Comparison of ENCODE assay signal across 25 cellular contexts in the genomic region with DNA sequence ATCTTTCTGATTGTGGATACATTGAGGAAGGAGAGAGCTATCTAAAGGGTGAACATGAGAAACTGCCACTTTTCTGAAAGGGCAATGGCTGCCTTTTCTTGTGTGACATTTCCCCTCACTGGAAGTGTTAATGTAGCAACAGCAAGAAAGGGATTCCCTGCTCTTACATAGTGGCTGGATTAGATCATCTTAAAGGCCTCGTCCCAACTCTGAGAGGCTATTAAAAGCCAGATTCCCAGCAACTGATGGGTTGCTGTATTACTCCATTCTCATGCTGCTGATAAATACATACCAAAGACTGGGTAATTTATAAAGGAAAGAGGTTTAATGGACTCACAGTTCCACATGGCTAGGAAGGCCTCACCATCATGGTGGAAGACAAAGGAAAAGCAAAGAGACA. TPM values are rescaled to one million over a fixed set of nuclear protein-coding genes. Genes with fewer than 3 reads are reported as not detected.
DNase-seq lines count a peak whose midpoint lies in the region; ATAC-seq and TF ChIP-seq lines count a peak whose summit lies in the region.
"Had no signal": no experiment of that assay in that cellular context is flagged by ENCODE, and none has a peak within 500 bp of the region (broad histone marks: within the 10 kb centered on the region; RNA-seq: fewer than 3 reads in every experiment).

No MANE protein-coding gene starts in this region.

- H2BK15ac ChIP-seq in IMR-90 (ENCODE audit: low read depth, low read length): no peak overlapping the region

- H3K4me1 ChIP-seq in IMR-90 (ENCODE audit: control insufficient read depth, insufficient read depth, low read length) (no peaks in the 10 kb centered on the region), neuron (ENCODE audit: insufficient read depth, low read length) (peaks cover 35% of the 10 kb centered on the region)
- H3K4me1 ChIP-seq: SJCRH30 had no signal

- BruUV-seq in IMR-90 (replicated peaks; lab: Mats Ljungman, UMichigan): no TSS peak

- H3K9ac ChIP-seq in IMR-90 (ENCODE audit: low read depth, low read length): no peak overlapping the region

- CTCF ChIA-PET in IMR-90 (lab: Yijun Ruan, JAX): no interaction called here

- peak; percentile 13 for DNase-seq in AG09309 (ENCODE audit: low read depth)
- DNase-seq in IMR-90: peak; percentile 15
- peak; percentile 6 for DNase-seq in fibroblast of pulmonary artery (ENCODE audit: low read depth)
- no peak for DNase-seq in activated naive CD4-positive, alpha-beta T cell treated with anti-CD3 and anti-CD28 coated beads, Interleukin-2, amount 50 U/mL, for 16 hours
- DNase-seq in ureter (ENCODE audit: low spot score): no peak
- DNase-seq: ACHN; CD8-positive, alpha-beta memory T cell; EL; GF-D8; H9; HFFc6; Karpas-422; MV-4-11; NCI-H1105 treated with DMSO at 0.1 percent for 48 hours; NCI-H2029 treated with DMSO at 0.1 percent for 48 hours; NCI-H345; NCI-H524 treated with DMSO at 0.1 percent for 48 hours; SJCRH30 had no signal

- no peak overlapping the region for H4K8ac ChIP-seq in IMR-90 (ENCODE audit: low read depth in 2 of 2, low read length in 2 of 2)

- no peak overlapping the region for H2AK9ac ChIP-seq in IMR-90 (replicated peaks; ENCODE audit: low read depth, low read length, poor library complexity)

- no CpG with 5 or more reads among the region's 1 CpG for WGBS in IMR-90 (ENCODE audit: extremely low coverage in 2 of 2, insufficient read length in 1 of 2), 2 experiments

- no peak overlapping the region for H3K4ac ChIP-seq in IMR-90 (ENCODE audit: low read depth, low read length)

- H3K9me3 ChIP-seq in IMR-90 (ENCODE audit: control insufficient read depth, insufficient read depth, low read length) (no peaks in the 10 kb centered on the region), neuron (ENCODE audit: low read length) (no peaks in the 10 kb centered on the region)
- H3K9me3 ChIP-seq: SJCRH30 had no signal

- H3K4me3 ChIP-seq in AG09309 (ENCODE audit: control insufficient read depth, low read depth, low read length) (no peak overlapping the region), IMR-90 (ENCODE audit: insufficient read depth, low read depth, low read length) (no peak overlapping the region), fibroblast of pulmonary artery (replicated peaks; ENCODE audit: low read depth, low read length) (no peak overlapping the region), neuron (ENCODE audit: low read length) (no peak overlapping the region)
- H3K4me3 ChIP-seq: SJCRH30 had no signal

- no peak overlapping the region for H4K5ac ChIP-seq in IMR-90 (ENCODE audit: low read depth, low read length)

- no peak overlapping the region for H3K56ac ChIP-seq in IMR-90 (ENCODE audit: extremely low read depth, insufficient read depth, low read length)

- POLR2A ChIA-PET in IMR-90 (lab: Charles Lee; ENCODE audit: unreplicated experiment): no interaction called here

- H2BK20ac ChIP-seq in IMR-90 (ENCODE audit: low read depth, low read length): no peak overlapping the region

- H3K18ac ChIP-seq in IMR-90 (ENCODE audit: low read depth, low read length): no peak overlapping the region

- no peak overlapping the region for H2AK5ac ChIP-seq in IMR-90 (ENCODE audit: low read depth, low read length)

- no peak overlapping the region for H2BK5ac ChIP-seq in IMR-90 (ENCODE audit: low read depth, low read length, poor library complexity, severe bottlenecking)

- no peak overlapping the region for H4K91ac ChIP-seq in IMR-90 (ENCODE audit: insufficient read depth, low read depth, low read length)

- no peak overlapping the region for H3K27ac ChIP-seq in IMR-90 (ENCODE audit: insufficient read depth, low read length)
- H3K27ac ChIP-seq: 22Rv1, C4-2B, SJCRH30 had no signal

- ATAC-seq in IMR-90 (ENCODE audit: low read depth) (peak; percentile 49), HG03135 (IDR thresholded peaks at IDR 0.05; ENCODE audit: unreplicated experiment) (no peak), GM21529 (IDR thresholded peaks at IDR 0.05; ENCODE audit: unreplicated experiment) (no peak)

- no peak overlapping the region for H2AFZ ChIP-seq in IMR-90 (replicated peaks; ENCODE audit: low read length, poor library complexity)
- H2AFZ ChIP-seq in neuron (ENCODE audit: low read depth, low read length): peak overlapping the region; percentile 89

- H3K36me3 ChIP-seq in IMR-90 (ENCODE audit: control insufficient read depth, insufficient read depth, low read length) (no peaks in the 10 kb centered on the region), neuron (ENCODE audit: insufficient read depth, low read length) (no peaks in the 10 kb centered on the region)
- H3K36me3 ChIP-seq: SJCRH30 had no signal

- H3K4me2 ChIP-seq in IMR-90 (ENCODE audit: low read depth, low read length): no peak overlapping the region

- no peak for TF ChIP-seq POLR2A in IMR-90 (IDR thresholded peaks at IDR 0.05; ENCODE audit: low read depth, low read length)

- H2BK120ac ChIP-seq in IMR-90 (ENCODE audit: low read depth, low read length): no peak overlapping the region

- H3K79me1 ChIP-seq in IMR-90 (ENCODE audit: low read depth in 1 of 2, low read length in 2 of 2): no peaks in the 10 kb centered on the region

- dilution Hi-C loops in IMR-90 (cut with HindIII; ENCODE audit: low sequenced_read_pairs, unreplicated experiment): no loop called here

- H3K9me1 ChIP-seq in IMR-90 (ENCODE audit: insufficient read depth, low read length): no peaks in the 10 kb centered on the region

- intact Hi-C loops in IMR-90 (cut with micrococcal nuclease): loop anchor here (5.0 to 10.0 kb wide), 2 partner anchors 338 to 1004 kb away; no protein-coding TSS in a partner anchor

- H3K23ac ChIP-seq in IMR-90 (ENCODE audit: low read depth, low read length): no peak overlapping the region

- H3K27me3 ChIP-seq in IMR-90 (ENCODE audit: control insufficient read depth, insufficient read depth, low read length) (no peaks in the 10 kb centered on the region), neuron (ENCODE audit: insufficient read depth, low read length) (no peaks in the 10 kb centered on the region)
- H3K27me3 ChIP-seq: SJCRH30 had no signal

- TF ChIP-seq CTCF in AG09309 (IDR thresholded peaks at IDR 0.05; ENCODE audit: control insufficient read depth, insufficient read depth, low read depth, low read length, missing control alignments) (no peak), IMR-90 (conservative IDR thresholded peaks at IDR 0.05; ENCODE audit: low read depth, low read length) (no peak), fibroblast of pulmonary artery (IDR thresholded peaks at IDR 0.05; ENCODE audit: low read length, missing control alignments) (no peak)

- in situ Hi-C loops in IMR-90 (cut with MboI; ENCODE audit: low sequenced_read_pairs): no loop called here

- H3K14ac ChIP-seq in IMR-90 (replicated peaks; ENCODE audit: low read depth, low read length): no peak overlapping the region

- no peaks in the 10 kb centered on the region for H4K20me1 ChIP-seq in IMR-90 (ENCODE audit: insufficient read depth, low read length)

- no peak for TF ChIP-seq RAD21 in IMR-90 (IDR thresholded peaks at IDR 0.05; ENCODE audit: low read length)

TF ChIP-seq in IMR-90, 13 proteins besides CTCF, POLR2A, EP300 and RAD21:
- TF ChIP-seq NFE2L2 (IDR thresholded peaks at IDR 0.05; ENCODE audit: low read depth, low read length) (no peak), RCOR1 (IDR thresholded peaks at IDR 0.05; ENCODE audit: insufficient replicate concordance, low read length) (no peak), MAFK (IDR thresholded peaks at IDR 0.05; ENCODE audit: low read depth, low read length) (no peak), BHLHE40 (IDR thresholded peaks at IDR 0.05; ENCODE audit: low read depth, low read length) (no peak), CEBPB (IDR thresholded peaks at IDR 0.05; ENCODE audit: low read depth, low read length) (no peak), RFX5 (IDR thresholded peaks at IDR 0.05; ENCODE audit: low read depth, low read length) (no peak), MAZ (IDR thresholded peaks at IDR 0.05; ENCODE audit: borderline replicate concordance, low read depth, low read length) (no peak), CHD1 (IDR thresholded peaks at IDR 0.05; ENCODE audit: low read depth, low read length) (no peak), FOS (IDR thresholded peaks at IDR 0.05; ENCODE audit: low read depth, low read length) (no peak), SMC3 (IDR thresholded peaks at IDR 0.05; ENCODE audit: low read depth, low read length) (no peak), MXI1 (IDR thresholded peaks at IDR 0.05; ENCODE audit: borderline replicate concordance, low read depth, low read length) (no peak)
- TF ChIP-seq, protein P1, sequence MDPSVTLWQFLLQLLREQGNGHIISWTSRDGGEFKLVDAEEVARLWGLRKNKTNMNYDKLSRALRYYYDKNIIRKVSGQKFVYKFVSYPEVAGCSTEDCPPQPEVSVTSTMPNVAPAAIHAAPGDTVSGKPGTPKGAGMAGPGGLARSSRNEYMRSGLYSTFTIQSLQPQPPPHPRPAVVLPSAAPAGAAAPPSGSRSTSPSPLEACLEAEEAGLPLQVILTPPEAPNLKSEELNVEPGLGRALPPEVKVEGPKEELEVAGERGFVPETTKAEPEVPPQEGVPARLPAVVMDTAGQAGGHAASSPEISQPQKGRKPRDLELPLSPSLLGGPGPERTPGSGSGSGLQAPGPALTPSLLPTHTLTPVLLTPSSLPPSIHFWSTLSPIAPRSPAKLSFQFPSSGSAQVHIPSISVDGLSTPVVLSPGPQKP (IDR thresholded peaks at IDR 0.05; ENCODE audit: borderline replicate concordance, low read depth, low read length): no peak
- TF ChIP-seq, protein P2, sequence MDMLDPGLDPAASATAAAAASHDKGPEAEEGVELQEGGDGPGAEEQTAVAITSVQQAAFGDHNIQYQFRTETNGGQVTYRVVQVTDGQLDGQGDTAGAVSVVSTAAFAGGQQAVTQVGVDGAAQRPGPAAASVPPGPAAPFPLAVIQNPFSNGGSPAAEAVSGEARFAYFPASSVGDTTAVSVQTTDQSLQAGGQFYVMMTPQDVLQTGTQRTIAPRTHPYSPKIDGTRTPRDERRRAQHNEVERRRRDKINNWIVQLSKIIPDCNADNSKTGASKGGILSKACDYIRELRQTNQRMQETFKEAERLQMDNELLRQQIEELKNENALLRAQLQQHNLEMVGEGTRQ (IDR thresholded peaks at IDR 0.05; ENCODE audit: low read depth, low read length): no peak
TF ChIP-seq in IMR-90: peak in this region for 0.

RNA-seq across cellular contexts. Expression of a gene that starts 33.7 kb away (rescaled TPM):
- total RNA-seq in IMR-90 (2012; rRNA removed) (not detected in 2 replicates), ureter (not detected)
- not detected in 2 replicates for polyA plus RNA-seq in IMR-90 (2012; rRNA removed)
- polyA plus RNA-seq in IMR-90 (2012; cell fraction: cytosol; rRNA removed): not detected in 2 replicates
- not detected in 2 replicates for polyA plus RNA-seq in IMR-90 (2012; cell fraction: nucleus; rRNA removed; ENCODE audit: low replicate concordance)
- total RNA-seq: CD8-positive, alpha-beta memory T cell; H9; HFFc6; M059J; OCI-LY7; SJCRH30 had no signal
- polyA plus RNA-seq: CD8-positive, alpha-beta memory T cell had no signal

RNA-seq across cellular contexts. Expression of a gene that starts 41.9 kb away (rescaled TPM):
- total RNA-seq in IMR-90 (2012; rRNA removed): not detected in 2 replicates
- polyA plus RNA-seq in IMR-90 (2012; rRNA removed): not detected in 2 replicates
- polyA plus RNA-seq in IMR-90 (2012; cell fraction: cytosol; rRNA removed): not detected in 2 replicates
- polyA plus RNA-seq in IMR-90 (2012; cell fraction: nucleus; rRNA removed; ENCODE audit: low replicate concordance): not detected in 2 replicates
- not detected for total RNA-seq in ureter
- total RNA-seq: CD8-positive, alpha-beta memory T cell; H9; HFFc6; M059J; OCI-LY7; SJCRH30 had no signal
- polyA plus RNA-seq: CD8-positive, alpha-beta memory T cell had no signal

Comparison
In these comparisons a context has a peak if more than half of its experiments do, and no peak if none do; other contexts are left out.
1. DNase-seq: peak in AG09309 (single experiment), IMR-90 (single experiment) and fibroblast of pulmonary artery (single experiment); none in activated naive CD4-positive, alpha-beta T cell treated with anti-CD3 and anti-CD28 coated beads, Interleukin-2, amount 50 U/mL, for 16 hours (single experiment) and ureter (single experiment).